In genomic region chr14:74362361-74362915, GRCh38 we compare ENCODE assay signal across 9 cellular contexts. TPM values are rescaled to one million over a fixed set of nuclear protein-coding genes. Genes with fewer than 3 reads are reported as not detected.
DNase-seq lines count a peak whose midpoint lies in the region; ATAC-seq and TF ChIP-seq lines count a peak whose summit lies in the region.
"Had no signal": no experiment of that assay in that cellular context is flagged by ENCODE, and none has a peak within 500 bp of the region (broad histone marks: within the 10 kb centered on the region; RNA-seq: fewer than 3 reads in every experiment).

No MANE protein-coding gene starts in this region.

- H3K27me3 ChIP-seq in NT2/D1 (ENCODE audit: insufficient read depth, insufficient read length) = no peaks in the 10 kb centered on the region
- peaks cover 0 to 46% (median 0%) of the 10 kb centered on the region in 4 donors for H3K27me3 ChIP-seq in esophagus muscularis mucosa
- no peaks in the 10 kb centered on the region for H3K27me3 ChIP-seq in naive thymus-derived CD4-positive, alpha-beta T cell (ENCODE audit: control insufficient read depth in 2 of 2, insufficient read depth in 2 of 2, low read length in 2 of 2)

- no peak for TF ChIP-seq EP300 in esophagus muscularis mucosa (IDR thresholded peaks at IDR 0.05)

- H3K4me1 ChIP-seq in NT2/D1 (ENCODE audit: insufficient read depth, insufficient read length) = peaks cover 2% of the 10 kb centered on the region
- H3K4me1 ChIP-seq in esophagus muscularis mucosa = peaks cover 0 to 6% (median 2%) of the 10 kb centered on the region in 4 donors
- H3K4me1 ChIP-seq in naive thymus-derived CD4-positive, alpha-beta T cell (ENCODE audit: control insufficient read depth in 2 of 2, insufficient read depth in 2 of 2, low read length in 2 of 2) = no peaks in the 10 kb centered on the region

- H3K4me1 Mint-ChIP-seq in naive thymus-derived CD4-positive, alpha-beta T cell = no peaks in the 10 kb centered on the region

- POLR2A ChIA-PET in naive thymus-derived CD4-positive, alpha-beta T cell (lab: Charles Lee) = no interaction called here

- H3K9ac ChIP-seq in NT2/D1 (ENCODE audit: insufficient read length, low read depth) = no peak overlapping the region

- H3K9me3 ChIP-seq in NT2/D1 (ENCODE audit: insufficient read depth, low read length) (no peaks in the 10 kb centered on the region), esophagus muscularis mucosa (no peaks in the 10 kb centered on the region)
- no peaks in the 10 kb centered on the region for H3K9me3 ChIP-seq in naive thymus-derived CD4-positive, alpha-beta T cell (ENCODE audit: control insufficient read depth in 2 of 3, low read length in 3 of 3)

- no peak for TF ChIP-seq POLR2A in esophagus muscularis mucosa (IDR thresholded peaks at IDR 0.05; ENCODE audit: low read depth)

- H3K27me3 Mint-ChIP-seq in naive thymus-derived CD4-positive, alpha-beta T cell = peaks cover 5 to 19% (median 13%) of the 10 kb centered on the region in 5 donors

- ATAC-seq in naive thymus-derived CD4-positive, alpha-beta T cell = peak; percentile 84
- no peak for ATAC-seq in HG02852 (IDR thresholded peaks at IDR 0.05; ENCODE audit: unreplicated experiment)

- no peaks in the 10 kb centered on the region for H3K9me3 Mint-ChIP-seq in naive thymus-derived CD4-positive, alpha-beta T cell

- H3K4me3 ChIP-seq in NT2/D1 (ENCODE audit: insufficient read length, low read depth) = no peak overlapping the region
- H3K4me3 ChIP-seq in esophagus muscularis mucosa = no peak overlapping the region
- H3K4me3 ChIP-seq in naive thymus-derived CD4-positive, alpha-beta T cell (ENCODE audit: low read length) = no peak overlapping the region

- CTCF ChIA-PET in naive thymus-derived CD4-positive, alpha-beta T cell (lab: Charles Lee) = no interaction called here

- no peaks in the 10 kb centered on the region for H3K36me3 Mint-ChIP-seq in naive thymus-derived CD4-positive, alpha-beta T cell

- peak; percentile 92 to 99 (median 92) for TF ChIP-seq CTCF in esophagus muscularis mucosa (IDR thresholded peaks at IDR 0.05)

- WGBS in esophagus muscularis mucosa = 52% methylated on average over 7 of the region's 12 CpGs

- no peak overlapping the region for H3K27ac Mint-ChIP-seq in naive thymus-derived CD4-positive, alpha-beta T cell

- DNase-seq in COLO668 (lab: John Stamatoyannopoulos, UW; ENCODE audit: unreplicated experiment) (peak; percentile 73), HUDEP-2 (lab: John Stamatoyannopoulos, UW; ENCODE audit: unreplicated experiment in 76 of 76) (peak in 50 of 76 experiments; percentile 2 to 65 (median 30)), NT2/D1 (ENCODE audit: low read depth, low spot score) (peak; percentile 76), activated T-cell treated with anti-CD3 and anti-CD28 coated beads for 1 hour (ENCODE audit: low read depth) (peak; percentile 49), esophagus muscularis mucosa (ENCODE audit: extremely low spot score) (no peak)
- peak; percentile 21 to 62 (median 57) for DNase-seq in naive thymus-derived CD4-positive, alpha-beta T cell
- peak; percentile 20 to 35 for DNase-seq in stimulated activated CD8-positive, alpha-beta memory T cell treated with anti-CD3 and anti-CD28 coated beads, Interleukin-7, amount 100 ng/mL, for 48 hours (ENCODE audit: extremely low read depth in 1 of 2, low read depth in 1 of 2)

- no peak overlapping the region for H3K4me3 Mint-ChIP-seq in naive thymus-derived CD4-positive, alpha-beta T cell

- H3K27ac ChIP-seq in esophagus muscularis mucosa (replicated peaks in 1 of 4) = no peak overlapping the region
- no peak overlapping the region for H3K27ac ChIP-seq in naive thymus-derived CD4-positive, alpha-beta T cell (ENCODE audit: low read depth, low read length)

- H3K36me3 ChIP-seq in NT2/D1 (ENCODE audit: insufficient read depth, insufficient read length, low read length) (peaks cover 36% of the 10 kb centered on the region), esophagus muscularis mucosa (no peaks in the 10 kb centered on the region)
- H3K36me3 ChIP-seq in naive thymus-derived CD4-positive, alpha-beta T cell (ENCODE audit: control insufficient read depth in 2 of 3, insufficient read depth in 3 of 3, low read length in 3 of 3) = no peaks in the 10 kb centered on the region

- intact Hi-C loops in esophagus muscularis mucosa (cut with DNase I) = loop anchor here (5.0 kb wide), 2 partner anchors 115 to 250 kb away; partner anchors contain the start of gene LTBP2
- intact Hi-C loops in naive thymus-derived CD4-positive, alpha-beta T cell (cut with micrococcal nuclease) = loop anchor here (1.0 to 5.0 kb wide), 4 partner anchors 130 to 430 kb away; partner anchors contain the start of genes ISCA2 (in 1 of the 2), LTBP2 (in 1 of the 2) and NPC2 (in 1 of the 2)

RNA-seq across cellular contexts. Expression of gene VRTN, which starts 14.2 kb away (rescaled TPM):
- not detected for total RNA-seq in esophagus muscularis mucosa
- total RNA-seq in naive thymus-derived CD4-positive, alpha-beta T cell = not detected
- polyA plus RNA-seq in naive thymus-derived CD4-positive, alpha-beta T cell = not detected
- total RNA-seq: T-helper 1 cell treated with Interleukin-12 subunit alpha and Interleukin-12 subunit beta and Interleukin-4 antibody, amounts not matched to agents 30 ng/mL and 1 ng/mL, for 36 hours had no signal

RNA-seq across cellular contexts. Expression of gene ABCD4, which starts 59.7 kb away (rescaled TPM):
- total RNA-seq in esophagus muscularis mucosa = 10 to 100 TPM; 25.5 to 39.5 (median 29.3) TPM
- total RNA-seq in naive thymus-derived CD4-positive, alpha-beta T cell = 100 to 1,000 TPM in 1 of 5 experiments, 10 to 100 TPM in 4; 57.6 to 109 (median 68.2) TPM
- polyA plus RNA-seq in naive thymus-derived CD4-positive, alpha-beta T cell = 10 to 100 TPM; 26.1 to 32.1 TPM
